10 cellular contexts compared by ENCODE assay signal in the genomic region with DNA sequence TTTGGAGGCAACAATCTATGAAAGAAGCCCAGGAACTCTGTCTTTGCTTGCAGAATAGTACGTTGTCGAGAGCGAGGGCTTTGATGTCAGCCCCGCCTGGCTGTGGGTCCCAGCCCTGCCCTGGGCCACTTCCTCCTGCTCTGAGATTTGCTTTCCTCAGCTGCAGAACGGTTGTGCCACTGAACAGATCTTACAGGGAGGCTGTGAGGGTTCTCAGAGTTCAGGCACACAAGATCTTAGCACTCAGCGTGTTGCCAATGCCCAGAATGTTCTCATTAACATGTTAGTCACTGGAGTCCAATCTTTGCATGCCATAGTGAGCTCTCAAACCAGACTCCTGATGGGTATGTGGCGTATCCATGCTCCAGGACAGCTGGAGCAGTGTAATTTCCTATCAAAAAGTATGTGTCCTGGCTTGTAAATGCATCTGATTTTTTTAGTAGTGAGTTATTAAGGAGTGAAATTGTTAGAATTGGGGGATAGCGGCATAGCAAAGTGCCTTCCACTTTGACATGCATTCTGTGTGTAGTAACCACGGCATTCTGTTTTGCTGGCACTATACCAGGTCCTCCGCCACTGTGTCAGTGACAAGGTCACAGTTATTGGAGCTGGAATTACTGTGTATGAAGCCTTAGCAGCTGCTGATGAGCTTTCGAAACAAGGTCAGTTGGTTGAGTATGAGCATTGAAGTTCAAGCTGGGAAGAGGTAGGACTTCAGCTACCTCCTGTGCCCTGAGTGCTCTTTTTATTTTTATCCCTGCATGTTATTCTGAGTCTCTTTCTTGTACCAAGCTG. TPM values are rescaled to one million over a fixed set of nuclear protein-coding genes. Genes with fewer than 3 reads are reported as not detected.
A peak's percentile ranks its signal among the peaks of the same experiment; 100 is the strongest.
DNase-seq lines count a peak whose midpoint lies in the region; ATAC-seq, FAIRE-seq and TF ChIP-seq lines count a peak whose summit lies in the region.
"Had no signal": no experiment of that assay in that cellular context is flagged by ENCODE, and none has a peak within 500 bp of the region (broad histone marks: within the 10 kb centered on the region; RNA-seq: fewer than 3 reads in every experiment).

No MANE protein-coding gene starts in this region.

- POLR2A ChIA-PET in GM12878 (lab: Charles Lee), result no interaction called here
- POLR2A ChIA-PET in GM10248 (lab: Yijun Ruan, JAX), result no interaction called here

- WGBS in GM12878 (ENCODE audit: insufficient coverage, insufficient replicate concordance, low lambda C conversion rate, missing lambda C conversion rate), result 35% methylated on average over 11 of the region's 11 CpGs
- WGBS in mammary epithelial cell (ENCODE audit: low coverage, missing lambda C conversion rate), result 75% methylated on average over 9 of the region's 11 CpGs

- no peaks in the 10 kb centered on the region for H3K27me3 ChIP-seq in Peyer's patch
- H3K27me3 ChIP-seq in GM12878 (replicated peaks in 1 of 2; ENCODE audit: control insufficient read depth in 2 of 2, insufficient read depth in 2 of 2, low read length in 1 of 2), result no peaks in the 10 kb centered on the region
- H3K27me3 ChIP-seq in mammary epithelial cell (ENCODE audit: insufficient read depth, low read length), result no peaks in the 10 kb centered on the region

- CTCF ChIA-PET in GM12878 (lab: Yijun Ruan, JAX), result interaction anchor here (1.4 kb wide), 1 partner anchor 19 kb away, joined by 3 read pairs; no protein-coding TSS in a partner anchor
- CTCF ChIA-PET in GM10248 (lab: Yijun Ruan, JAX), result interaction anchor here (1.1 kb wide), 1 partner anchor 19 kb away, joined by 3 read pairs; no protein-coding TSS in a partner anchor
- CTCF ChIA-PET in mammary epithelial cell (lab: Charles Lee; ENCODE audit: low non-redundant PET), result no interaction called here

- H3K36me3 Mint-ChIP-seq in nephron (ENCODE audit: low read depth), result no peaks in the 10 kb centered on the region

- no peak for TF ChIP-seq CTCF in Peyer's patch (IDR thresholded peaks at IDR 0.05)
- TF ChIP-seq CTCF in GM12878 (IDR thresholded peaks at IDR 0.05 in 2 of 3, conservative IDR thresholded peaks at IDR 0.05 in 1 of 3; ENCODE audit: control insufficient read depth in 2 of 3, extremely low read depth in 1 of 3, insufficient read depth in 1 of 3, low read depth in 3 of 3, low read length in 3 of 3), result no peak
- TF ChIP-seq CTCF in nephron (IDR thresholded peaks at IDR 0.05; ENCODE audit: unreplicated experiment in 3 of 3), result no peak
- no peak for TF ChIP-seq CTCF in GM10248 (IDR thresholded peaks at IDR 0.05; ENCODE audit: control extremely low read depth, extremely low read depth, low read depth, missing control alignments)
- no peak for TF ChIP-seq CTCF in mammary epithelial cell (conservative IDR thresholded peaks at IDR 0.05 in 1 of 2, IDR thresholded peaks at IDR 0.05 in 1 of 2; ENCODE audit: extremely low read depth in 1 of 2, insufficient read depth in 1 of 2, low read depth in 1 of 2, low read length in 2 of 2)

- peaks cover 11% of the 10 kb centered on the region for H3K9me3 Mint-ChIP-seq in nephron

- peak; percentile 34; the same call in 2 of the 3 replicates for ATAC-seq in GM12878

- in situ Hi-C loops in GM12878 (cut with MboI) (no loop called here), mammary epithelial cell (cut with MboI; ENCODE audit: low sequenced_read_pairs in 2 of 2) (no loop called here)

- dilution Hi-C loops in mammary epithelial cell (cut with HindIII; ENCODE audit: low sequenced_read_pairs), result no loop called here

- no peak for TF ChIP-seq EP300 in GM12878 (IDR thresholded peaks at IDR 0.05; ENCODE audit: borderline replicate concordance in 1 of 2, control insufficient read depth in 1 of 2, low read depth in 2 of 2, low read length in 2 of 2)

- DNase-seq in DMS79 treated with DMSO at 0.1 percent for 48 hours (lab: John Stamatoyannopoulos, UW), result peak; percentile 35
- DNase-seq in Peyer's patch, result peak in 2 of 3 donors; percentile 39 to 67
- DNase-seq in GM12878 (ENCODE audit: low read depth, low spot score), result no peak
- DNase-seq in GM10248 (ENCODE audit: extremely low spot score), result no peak
- DNase-seq in mammary epithelial cell, result no peak
- DNase-seq in NCI-H526 treated with DMSO at 0.1 percent for 48 hours (lab: John Stamatoyannopoulos, UW), result no peak
- no peak for DNase-seq in NCI-H146 treated with DMSO at 0.1 percent for 48 hours (lab: John Stamatoyannopoulos, UW; ENCODE audit: unreplicated experiment)
- DNase-seq: NCI-H1105 had no signal

- peaks cover 9% of the 10 kb centered on the region for H3K27me3 Mint-ChIP-seq in nephron (ENCODE audit: low read depth)

- H3K4me3 Mint-ChIP-seq in nephron, result no peak overlapping the region

- H3K27ac ChIP-seq in Peyer's patch (peak overlapping the region in 1 of 4 donors; percentile 28), GM12878 (ENCODE audit: control insufficient read depth, insufficient read depth) (no peak overlapping the region), mammary epithelial cell (ENCODE audit: insufficient read depth, low read depth, low read length) (no peak overlapping the region)

- no peak overlapping the region for H3K4me3 ChIP-seq in Peyer's patch
- no peak overlapping the region for H3K4me3 ChIP-seq in GM12878
- no peak overlapping the region for H3K4me3 ChIP-seq in mammary epithelial cell (replicated peaks in 1 of 3; ENCODE audit: insufficient read depth in 1 of 3, low read depth in 2 of 3, low read length in 3 of 3)

- BruUV-seq in GM12878 (replicated peaks; lab: Mats Ljungman, UMichigan) (no TSS peak), mammary epithelial cell (replicated peaks; lab: Mats Ljungman, UMichigan) (no TSS peak)

- H2AFZ ChIP-seq in GM12878 (ENCODE audit: control insufficient read depth, low read depth, low read length) (no peak overlapping the region), mammary epithelial cell (ENCODE audit: low read depth, low read length) (no peak overlapping the region)

- H3K4me1 ChIP-seq in Peyer's patch (no peaks in the 10 kb centered on the region), GM12878 (ENCODE audit: control insufficient read depth, insufficient read depth, low read length) (peaks cover 4% of the 10 kb centered on the region; the same call in 1 of the 2 replicates), mammary epithelial cell (ENCODE audit: insufficient read depth, low read length) (no peaks in the 10 kb centered on the region)

- H3K4me1 Mint-ChIP-seq in nephron, result peaks cover 49% of the 10 kb centered on the region

- SMC1A ChIA-PET in GM12878 (lab: Charles Lee; ENCODE audit: uncharacterized antibody, unreplicated experiment), result interaction anchor here (1.6 kb wide), 1 partner anchor 207 kb away, joined by 3 read pairs; no protein-coding TSS in a partner anchor

- TF ChIP-seq RAD21 in GM12878 (IDR thresholded peaks at IDR 0.05; ENCODE audit: insufficient read depth, low read depth, low read length), result no peak

- no peak for FAIRE-seq in GM12878 (lab: Jason Lieb, UNC)

- H4K20me1 ChIP-seq in GM12878 (ENCODE audit: control insufficient read depth, insufficient read depth), result no peaks in the 10 kb centered on the region
- no peaks in the 10 kb centered on the region for H4K20me1 ChIP-seq in mammary epithelial cell (ENCODE audit: insufficient read depth, low read length)

- H3K9me3 ChIP-seq in Peyer's patch (no peaks in the 10 kb centered on the region), GM12878 (replicated peaks; ENCODE audit: control insufficient read depth, insufficient read depth, low read length) (no peaks in the 10 kb centered on the region), mammary epithelial cell (replicated peaks; ENCODE audit: insufficient read depth, low read length) (peaks cover 3% of the 10 kb centered on the region)

- H3K9ac ChIP-seq in GM12878 (ENCODE audit: control insufficient read depth, insufficient read depth, low read length) (no peak overlapping the region), mammary epithelial cell (ENCODE audit: insufficient read depth, low read length) (no peak overlapping the region)

- H3K36me3 ChIP-seq in Peyer's patch (no peaks in the 10 kb centered on the region), GM12878 (ENCODE audit: control insufficient read depth in 2 of 2, insufficient read depth in 2 of 2, low read length in 1 of 2) (no peaks in the 10 kb centered on the region), mammary epithelial cell (ENCODE audit: insufficient read depth, low read length) (no peaks in the 10 kb centered on the region)

- no peak overlapping the region for H3K4me2 ChIP-seq in GM12878 (ENCODE audit: control insufficient read depth, insufficient read depth)
- no peak overlapping the region for H3K4me2 ChIP-seq in mammary epithelial cell (ENCODE audit: insufficient read depth, low read depth, low read length)

- TF ChIP-seq POLR2A in Peyer's patch (IDR thresholded peaks at IDR 0.05) (no peak), GM12878 (IDR thresholded peaks at IDR 0.05; ENCODE audit: low read depth, low read length) (no peak)

- intact Hi-C loops in GM12878 (cut with micrococcal nuclease; ENCODE audit: unreplicated experiment), result no loop called here
- intact Hi-C loops in mammary epithelial cell (cut with micrococcal nuclease), result no loop called here

- RAD21 ChIA-PET in GM12878 (lab: Charles Lee; ENCODE audit: unreplicated experiment), result interaction anchor here (1.0 kb wide), 1 partner anchor 18 kb away, joined by 3 read pairs; no protein-coding TSS in a partner anchor

- H3K79me2 ChIP-seq in GM12878 (ENCODE audit: control insufficient read depth, insufficient read depth, low read length) (no peaks in the 10 kb centered on the region), mammary epithelial cell (ENCODE audit: insufficient read depth, low read length) (no peaks in the 10 kb centered on the region)

- H3K27ac Mint-ChIP-seq in nephron, result peak overlapping the region; percentile 26 to 85 (median 53)

RNA-seq across cellular contexts. Expression of a gene that starts 31.6 kb away (rescaled TPM):
- total RNA-seq in Peyer's patch (not detected), GM12878 (2014; rRNA removed) (not detected in 2 replicates), GM12878 (2014; rRNA removed; fragmentation: Illumina TruSeq; extraction: Trizol) (not detected in 2 replicates), GM12878 (2021) (not detected in 2 replicates), mammary epithelial cell (not detected)
- total RNA-seq in GM12878 (2013; cell fraction: nucleolus; rRNA removed), result not detected in 2 replicates
- not detected for polyA plus RNA-seq in GM12878 (2011; ENCODE audit: low read depth)
- polyA plus RNA-seq in GM12878 (2011; rRNA removed) (0.07 TPM in 1 of 2 replicates, not detected in the other), GM12878 (2014; fragmentation: Illumina TruSeq; extraction: Trizol) (0.01 TPM in 1 of 2 replicates, not detected in the other), GM12878 (2014; fragmentation: Nextera tagmentation; extraction: Ambion mirVana) (not detected), GM12878 (2014; rRNA removed) (not detected in 2 replicates), GM12878 (2016; fragmentation: Nextera tagmentation; extraction: Ambion mirVana) (not detected), mammary epithelial cell (not detected)
- 0.03 and 0.05 TPM in 2 replicates for polyA plus RNA-seq in GM12878 (2011; cell fraction: cytosol; rRNA removed)
- 0.07 TPM in 1 of 2 replicates, not detected in the other for polyA plus RNA-seq in GM12878 (2011; cell fraction: nucleus; rRNA removed)
- 0.08 TPM in 1 of 2 replicates, not detected in the other for polyA plus RNA-seq in GM12878 (2012)
- polyA minus RNA-seq in GM12878 (2011; rRNA and poly(A)+ RNA removed), result 0.15 TPM in 1 of 2 replicates, not detected in the other
- not detected in 2 replicates for polyA minus RNA-seq in GM12878 (2011; cell fraction: cytosol; rRNA and poly(A)+ RNA removed)
- polyA minus RNA-seq in GM12878 (2011; cell fraction: nucleus; rRNA and poly(A)+ RNA removed), result not detected in 2 replicates
- not detected for polyA minus RNA-seq in mammary epithelial cell

RNA-seq across cellular contexts. Expression of a gene that starts 32.3 kb away (rescaled TPM):
- not detected for total RNA-seq in Peyer's patch
- total RNA-seq in GM12878 (2013; cell fraction: nucleolus; rRNA removed), result not detected in 2 replicates
- total RNA-seq in GM12878 (2014; rRNA removed), result not detected in 2 replicates
- total RNA-seq in GM12878 (2014; rRNA removed; fragmentation: Illumina TruSeq; extraction: Trizol), result not detected in 2 replicates
- total RNA-seq in GM12878 (2021), result not detected in 2 replicates
- not detected for polyA plus RNA-seq in GM12878 (2011; ENCODE audit: low read depth)
- polyA plus RNA-seq in GM12878 (2011; rRNA removed), result not detected in 2 replicates
- not detected in 2 replicates for polyA plus RNA-seq in GM12878 (2011; cell fraction: cytosol; rRNA removed)
- polyA plus RNA-seq in GM12878 (2011; cell fraction: nucleus; rRNA removed), result not detected in 2 replicates
- not detected in 2 replicates for polyA plus RNA-seq in GM12878 (2012)
- polyA plus RNA-seq in GM12878 (2014; fragmentation: Illumina TruSeq; extraction: Trizol), result not detected in 2 replicates
- not detected for polyA plus RNA-seq in GM12878 (2014; fragmentation: Nextera tagmentation; extraction: Ambion mirVana)
- not detected in 2 replicates for polyA plus RNA-seq in GM12878 (2014; rRNA removed)
- polyA plus RNA-seq in GM12878 (2016; fragmentation: Nextera tagmentation; extraction: Ambion mirVana), result not detected
- polyA minus RNA-seq in GM12878 (2011; rRNA and poly(A)+ RNA removed), result not detected in 2 replicates
- polyA minus RNA-seq in GM12878 (2011; cell fraction: cytosol; rRNA and poly(A)+ RNA removed), result not detected in 2 replicates
- not detected in 2 replicates for polyA minus RNA-seq in GM12878 (2011; cell fraction: nucleus; rRNA and poly(A)+ RNA removed)
- not detected for total RNA-seq in mammary epithelial cell
- polyA plus RNA-seq in mammary epithelial cell, result not detected
- not detected for polyA minus RNA-seq in mammary epithelial cell
- total RNA-seq: epithelial cell of proximal tubule had no signal

RNA-seq across cellular contexts. Expression of a gene that starts 47.2 kb away (rescaled TPM):
- total RNA-seq in Peyer's patch (100 to 1,000 TPM; 143 to 663 (median 328) TPM), GM12878 (2014; rRNA removed) (379 and 459 TPM in 2 replicates), GM12878 (2014; rRNA removed; fragmentation: Illumina TruSeq; extraction: Trizol) (128 and 137 TPM in 2 replicates), GM12878 (2021) (617 and 643 TPM in 2 replicates), mammary epithelial cell (1,000 to 10,000 TPM; 1,826 to 3,975 TPM)
- 217 and 245 TPM in 2 replicates for total RNA-seq in GM12878 (2013; cell fraction: nucleolus; rRNA removed)
- polyA plus RNA-seq in GM12878 (2011; ENCODE audit: low read depth), result 75.8 TPM
- polyA plus RNA-seq in GM12878 (2011; rRNA removed) (22.1 and 56.9 TPM in 2 replicates), GM12878 (2014; fragmentation: Illumina TruSeq; extraction: Trizol) (52.0 and 174 TPM in 2 replicates), GM12878 (2014; fragmentation: Nextera tagmentation; extraction: Ambion mirVana) (10 to 100 TPM in 1 of 2 experiments, 1 to 10 TPM in 1; 5.1 to 30.6 TPM), GM12878 (2014; rRNA removed) (168 and 269 TPM in 2 replicates), GM12878 (2016; fragmentation: Nextera tagmentation; extraction: Ambion mirVana) (100 to 1,000 TPM; 344 to 347 TPM), mammary epithelial cell (681 TPM)
- 101 and 120 TPM in 2 replicates for polyA plus RNA-seq in GM12878 (2011; cell fraction: cytosol; rRNA removed)
- 466 and 752 TPM in 2 replicates for polyA plus RNA-seq in GM12878 (2011; cell fraction: nucleus; rRNA removed)
- polyA plus RNA-seq in GM12878 (2012), result 167 and 174 TPM in 2 replicates
- 385 and 416 TPM in 2 replicates for polyA minus RNA-seq in GM12878 (2011; rRNA and poly(A)+ RNA removed)
- polyA minus RNA-seq in GM12878 (2011; cell fraction: cytosol; rRNA and poly(A)+ RNA removed), result 382 and 413 TPM in 2 replicates
- 154 and 358 TPM in 2 replicates for polyA minus RNA-seq in GM12878 (2011; cell fraction: nucleus; rRNA and poly(A)+ RNA removed)
- 2,798 TPM for polyA minus RNA-seq in mammary epithelial cell

RNA-seq across cellular contexts. Expression of a gene that starts 51.9 kb away (rescaled TPM):
- total RNA-seq in Peyer's patch (10 to 100 TPM; 21.7 to 31.4 (median 26.6) TPM), GM12878 (2014; rRNA removed) (13.1 and 16.0 TPM in 2 replicates), GM12878 (2014; rRNA removed; fragmentation: Illumina TruSeq; extraction: Trizol) (26.7 and 27.1 TPM in 2 replicates), GM12878 (2021) (58.5 and 59.3 TPM in 2 replicates), mammary epithelial cell (10 to 100 TPM; 22.7 to 71.9 TPM)
- 11.7 and 14.3 TPM in 2 replicates for total RNA-seq in GM12878 (2013; cell fraction: nucleolus; rRNA removed)
- 18.8 TPM for polyA plus RNA-seq in GM12878 (2011; ENCODE audit: low read depth)
- polyA plus RNA-seq in GM12878 (2011; rRNA removed) (15.3 and 23.3 TPM in 2 replicates), GM12878 (2014; fragmentation: Illumina TruSeq; extraction: Trizol) (63.8 and 83.3 TPM in 2 replicates), GM12878 (2014; fragmentation: Nextera tagmentation; extraction: Ambion mirVana) (1 to 10 TPM in 1 of 2 experiments, under 1 TPM in 1; 0.76 to 1.9 TPM), GM12878 (2014; rRNA removed) (63.9 TPM in 2 replicates), GM12878 (2016; fragmentation: Nextera tagmentation; extraction: Ambion mirVana) (100 to 1,000 TPM in 1 of 2 experiments, 10 to 100 TPM in 1; 89.5 to 100 TPM), mammary epithelial cell (51.6 TPM)
- 29.0 and 36.8 TPM in 2 replicates for polyA plus RNA-seq in GM12878 (2011; cell fraction: cytosol; rRNA removed)
- polyA plus RNA-seq in GM12878 (2011; cell fraction: nucleus; rRNA removed), result 49.6 and 51.9 TPM in 2 replicates
- polyA plus RNA-seq in GM12878 (2012), result 48.6 and 64.1 TPM in 2 replicates
- 12.9 and 24.7 TPM in 2 replicates for polyA minus RNA-seq in GM12878 (2011; rRNA and poly(A)+ RNA removed)
- 14.8 and 18.7 TPM in 2 replicates for polyA minus RNA-seq in GM12878 (2011; cell fraction: cytosol; rRNA and poly(A)+ RNA removed)
- polyA minus RNA-seq in GM12878 (2011; cell fraction: nucleus; rRNA and poly(A)+ RNA removed), result 12.0 and 16.9 TPM in 2 replicates
- 55.3 TPM for polyA minus RNA-seq in mammary epithelial cell

Comparison
In these comparisons a context has a peak if more than half of its experiments do, and no peak if none do; other contexts are left out.
1. DNase-seq: peak in DMS79 treated with DMSO at 0.1 percent for 48 hours (single experiment) and Peyer's patch (2 of 3); none in GM12878 (single experiment), GM10248 (single experiment), mammary epithelial cell (single experiment), NCI-H526 treated with DMSO at 0.1 percent for 48 hours (single experiment) and NCI-H146 treated with DMSO at 0.1 percent for 48 hours (single experiment).